1 cellular context compared by ENCODE assay signal in the genomic region with DNA sequence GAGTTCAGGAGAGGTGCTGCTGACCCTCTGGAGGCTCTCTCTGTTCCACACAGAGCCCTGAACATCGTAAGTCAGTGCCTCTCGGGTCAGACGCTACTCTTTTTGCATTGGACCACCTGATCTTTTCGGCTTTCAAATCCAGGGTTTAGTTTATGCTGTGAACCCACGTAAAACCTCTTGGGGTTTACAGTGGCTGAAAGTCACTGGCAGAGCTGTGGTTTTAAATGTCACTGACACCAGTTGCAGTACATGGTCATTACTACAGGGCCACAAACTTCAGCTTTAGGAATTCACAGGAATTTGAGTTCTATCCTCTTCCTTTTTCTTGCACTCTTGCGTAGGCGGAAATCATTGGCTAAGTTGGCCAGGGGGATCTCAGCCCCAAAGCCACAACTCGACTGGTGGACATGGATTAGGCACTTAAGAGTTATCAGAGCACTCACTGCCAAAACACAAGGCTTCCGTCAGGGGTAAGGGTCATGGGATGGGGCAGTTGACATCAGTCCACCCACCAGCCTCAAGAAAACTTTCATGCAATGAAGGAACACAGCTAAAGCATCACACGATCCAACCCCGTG.
TF ChIP-seq lines count a peak whose summit lies in the region.

No MANE protein-coding gene starts in this region.

TF ChIP-seq in WTC11, 78 proteins besides CTCF, POLR2A, EP300 and RAD21 (continued from another document):
- TF ChIP-seq, protein P1, sequence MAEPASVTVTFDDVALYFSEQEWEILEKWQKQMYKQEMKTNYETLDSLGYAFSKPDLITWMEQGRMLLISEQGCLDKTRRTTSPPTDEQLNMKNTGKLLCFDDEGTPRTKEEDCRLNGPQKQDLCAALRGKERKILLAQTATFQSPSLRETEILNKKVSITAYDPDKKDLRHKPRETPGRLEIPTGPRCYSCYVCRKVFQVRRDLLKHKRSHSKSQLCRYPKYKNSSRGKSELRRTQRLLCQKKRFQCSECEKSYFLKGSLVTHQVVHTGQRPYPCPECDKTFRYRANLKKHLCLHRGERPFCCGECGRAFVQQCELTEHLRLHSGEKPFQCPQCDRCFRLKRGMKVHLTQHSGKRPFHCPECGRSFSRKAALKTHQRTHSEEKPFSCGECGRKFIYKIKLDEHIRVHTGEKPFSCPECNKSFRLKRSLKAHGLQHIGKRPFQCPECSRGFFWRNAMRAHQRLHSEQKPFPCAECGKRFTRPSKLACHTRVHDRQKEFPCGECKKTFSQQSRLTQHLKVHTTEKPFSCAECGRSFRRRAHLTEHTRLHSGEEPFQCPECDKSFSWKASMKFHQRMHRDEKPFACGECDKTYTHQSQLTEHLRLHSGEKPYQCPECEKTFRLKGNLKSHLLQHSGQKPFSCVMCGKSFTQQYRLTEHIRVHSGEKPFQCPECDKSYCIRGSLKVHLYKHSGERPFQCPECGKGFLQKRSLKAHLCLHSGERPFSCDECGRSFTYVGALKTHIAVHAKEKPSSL (CRISPR knock-in tag; conservative IDR thresholded peaks at IDR 0.05): no peak
- TF ChIP-seq, protein P2, sequence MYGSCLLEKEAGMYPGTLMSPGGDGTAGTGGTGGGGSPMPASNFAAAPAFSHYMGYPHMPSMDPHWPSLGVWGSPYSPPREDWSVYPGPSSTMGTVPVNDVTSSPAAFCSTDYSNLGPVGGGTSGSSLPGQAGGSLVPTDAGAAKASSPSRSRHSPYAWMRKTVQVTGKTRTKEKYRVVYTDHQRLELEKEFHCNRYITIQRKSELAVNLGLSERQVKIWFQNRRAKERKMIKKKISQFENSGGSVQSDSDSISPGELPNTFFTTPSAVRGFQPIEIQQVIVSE (CRISPR knock-in tag; IDR thresholded peaks at IDR 0.05; ENCODE audit: borderline replicate concordance): no peak
- TF ChIP-seq GABPB1 (CRISPR knock-in tag; IDR thresholded peaks at IDR 0.05) (no peak), TCF7 (CRISPR knock-in tag; IDR thresholded peaks at IDR 0.05; ENCODE audit: low read depth) (no peak), ELF4 (CRISPR knock-in tag; IDR thresholded peaks at IDR 0.05; ENCODE audit: low read depth) (no peak), ZNF671 (CRISPR knock-in tag; IDR thresholded peaks at IDR 0.05) (no peak)
TF ChIP-seq in WTC11: peak in this region for 0.
